8 cellular contexts compared by ENCODE assay signal in genomic region chr1:190373705-190374336, GRCh38.
DNase-seq lines count a peak whose midpoint lies in the region; ATAC-seq, FAIRE-seq and TF ChIP-seq lines count a peak whose summit lies in the region.

No MANE protein-coding gene starts in this region.

- H3K4me1 ChIP-seq in kidney (ENCODE audit: control insufficient read depth in 1 of 2, insufficient read depth in 1 of 2, low read depth in 1 of 2, low read length in 2 of 2): no peaks in the 10 kb centered on the region

- no peak overlapping the region for H3K9ac ChIP-seq in kidney (ENCODE audit: low read length in 2 of 2)

- H3K36me3 ChIP-seq in kidney (ENCODE audit: control insufficient read depth in 1 of 2, insufficient read depth in 2 of 2, low read length in 2 of 2): no peaks in the 10 kb centered on the region

- H3K27ac ChIP-seq in kidney (ENCODE audit: low read depth in 2 of 2, low read length in 2 of 2): no peak overlapping the region

- no peak overlapping the region for H3K4me3 ChIP-seq in kidney (ENCODE audit: low read length in 2 of 2)

- in situ Hi-C loops in SK-MEL-5 (cut with HindIII; ENCODE audit: low pct_unique_long_range_greater_than_20kb, low sequenced_read_pairs): no loop called here

- intact Hi-C loops in kidney (cut with DNase I): no loop called here

- ATAC-seq in GM19023 (IDR thresholded peaks at IDR 0.05; ENCODE audit: unreplicated experiment) (peak; percentile 67), HG03108 (IDR thresholded peaks at IDR 0.05; ENCODE audit: unreplicated experiment) (peak; percentile 63), GM19397 (IDR thresholded peaks at IDR 0.05; ENCODE audit: unreplicated experiment) (no peak)

- no peak for FAIRE-seq in kidney (lab: Jason Lieb, UNC)

- TF ChIP-seq CTCF in kidney (IDR thresholded peaks at IDR 0.05; ENCODE audit: borderline replicate concordance, extremely low read depth, insufficient read depth): peak; percentile 10

- DNase-seq in SK-MEL-5 (ENCODE audit: low read depth, low spot score) (peak; percentile 62), kidney (no peak), CD1c-positive myeloid dendritic cell (ENCODE audit: extremely low spot score) (no peak), COLO668 (lab: John Stamatoyannopoulos, UW; ENCODE audit: unreplicated experiment) (no peak)
- DNase-seq in activated effector memory CD4-positive, alpha-beta T cell treated with anti-CD3 and anti-CD28 coated beads, Interleukin-2, amount 50 U/mL, for 16 hours: no peak

- H3K9me3 ChIP-seq in kidney (ENCODE audit: control insufficient read depth in 1 of 2, low read length in 2 of 2): no peaks in the 10 kb centered on the region
